Comparison of ENCODE assay signal across 1 cellular context in the genomic region with DNA sequence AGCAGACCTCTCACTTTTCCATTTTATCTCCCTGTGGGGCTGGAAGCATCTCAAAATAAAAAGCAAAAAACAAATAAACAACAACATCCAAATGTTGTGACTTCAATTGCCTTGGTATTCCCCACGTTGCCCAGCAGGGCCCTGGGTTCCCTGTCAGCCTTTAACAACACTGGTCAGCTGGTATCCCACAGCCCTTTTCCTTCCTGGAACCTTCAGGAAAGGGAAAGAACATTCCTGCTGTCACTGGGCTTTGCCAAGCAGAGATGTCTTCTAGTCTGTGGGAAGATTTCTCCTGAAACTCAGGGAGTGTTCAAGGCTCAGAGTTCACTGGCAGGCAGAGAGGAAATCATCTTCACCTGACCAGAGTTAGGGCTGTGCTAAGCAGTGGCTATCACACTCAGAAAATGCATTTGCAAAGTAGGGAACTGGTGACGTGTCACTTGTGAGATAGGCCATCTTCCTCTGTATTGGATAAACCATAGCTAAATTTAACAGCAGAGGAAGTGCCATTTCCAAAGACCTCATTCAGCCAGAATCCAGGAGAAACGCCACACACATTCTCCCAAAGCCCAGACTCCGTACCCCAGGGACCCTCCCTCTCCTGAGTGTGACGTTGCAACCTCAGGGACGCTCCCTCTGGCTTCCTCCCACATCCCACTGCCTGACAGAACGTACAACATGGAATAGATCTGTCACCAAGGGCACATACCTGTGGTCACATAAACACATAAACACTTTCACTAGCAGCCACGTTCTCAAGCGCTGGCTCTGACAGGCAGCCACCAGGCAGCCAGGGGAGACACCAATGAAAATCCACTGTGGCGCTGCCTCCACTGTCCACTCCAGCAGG.
TF ChIP-seq lines count a peak whose summit lies in the region.

No MANE protein-coding gene starts in this region.

TF ChIP-seq in HEK293, 187 proteins besides CTCF, POLR2A, EP300 and RAD21 (continued from another document):
- TF ChIP-seq ZNF184 (tag by site-specific recombination; IDR thresholded peaks at IDR 0.05): no peak
- no peak for TF ChIP-seq ZNF239 (tag by site-specific recombination; IDR thresholded peaks at IDR 0.05)
- TF ChIP-seq ZSCAN30 (tag by site-specific recombination; IDR thresholded peaks at IDR 0.05): no peak
- TF ChIP-seq WT1 (tag by site-specific recombination; IDR thresholded peaks at IDR 0.05): peak; percentile 71
- TF ChIP-seq HOXD13 (CRISPR knock-in tag; IDR thresholded peaks at IDR 0.05; ENCODE audit: borderline replicate concordance): peak; percentile 10; the same call in 1 of the 2 replicates
- TF ChIP-seq ZNF202 (tag by site-specific recombination; IDR thresholded peaks at IDR 0.05; ENCODE audit: borderline replicate concordance): no peak
- no peak for TF ChIP-seq ZNF626 (tag by site-specific recombination; IDR thresholded peaks at IDR 0.05)
- TF ChIP-seq ZBTB10 (tag by site-specific recombination; IDR thresholded peaks at IDR 0.05): no peak
- peak; percentile 66; the same call in 1 of the 2 replicates for TF ChIP-seq ZBTB48 (tag by site-specific recombination; IDR thresholded peaks at IDR 0.05)
- no peak for TF ChIP-seq ZNF2 (tag by site-specific recombination; IDR thresholded peaks at IDR 0.05)
- no peak for TF ChIP-seq ZNF175 (tag by site-specific recombination; IDR thresholded peaks at IDR 0.05)
- no peak for TF ChIP-seq ZNF677 (tag by site-specific recombination; IDR thresholded peaks at IDR 0.05)
- TF ChIP-seq SP2 (tag by site-specific recombination; IDR thresholded peaks at IDR 0.05): peak; percentile 26
- no peak for TF ChIP-seq ZNF274 (IDR thresholded peaks at IDR 0.05; ENCODE audit: low read length)
- TF ChIP-seq ZNF274 (tag by site-specific recombination; IDR thresholded peaks at IDR 0.05; ENCODE audit: borderline replicate concordance): no peak
- TF ChIP-seq, protein P1, sequence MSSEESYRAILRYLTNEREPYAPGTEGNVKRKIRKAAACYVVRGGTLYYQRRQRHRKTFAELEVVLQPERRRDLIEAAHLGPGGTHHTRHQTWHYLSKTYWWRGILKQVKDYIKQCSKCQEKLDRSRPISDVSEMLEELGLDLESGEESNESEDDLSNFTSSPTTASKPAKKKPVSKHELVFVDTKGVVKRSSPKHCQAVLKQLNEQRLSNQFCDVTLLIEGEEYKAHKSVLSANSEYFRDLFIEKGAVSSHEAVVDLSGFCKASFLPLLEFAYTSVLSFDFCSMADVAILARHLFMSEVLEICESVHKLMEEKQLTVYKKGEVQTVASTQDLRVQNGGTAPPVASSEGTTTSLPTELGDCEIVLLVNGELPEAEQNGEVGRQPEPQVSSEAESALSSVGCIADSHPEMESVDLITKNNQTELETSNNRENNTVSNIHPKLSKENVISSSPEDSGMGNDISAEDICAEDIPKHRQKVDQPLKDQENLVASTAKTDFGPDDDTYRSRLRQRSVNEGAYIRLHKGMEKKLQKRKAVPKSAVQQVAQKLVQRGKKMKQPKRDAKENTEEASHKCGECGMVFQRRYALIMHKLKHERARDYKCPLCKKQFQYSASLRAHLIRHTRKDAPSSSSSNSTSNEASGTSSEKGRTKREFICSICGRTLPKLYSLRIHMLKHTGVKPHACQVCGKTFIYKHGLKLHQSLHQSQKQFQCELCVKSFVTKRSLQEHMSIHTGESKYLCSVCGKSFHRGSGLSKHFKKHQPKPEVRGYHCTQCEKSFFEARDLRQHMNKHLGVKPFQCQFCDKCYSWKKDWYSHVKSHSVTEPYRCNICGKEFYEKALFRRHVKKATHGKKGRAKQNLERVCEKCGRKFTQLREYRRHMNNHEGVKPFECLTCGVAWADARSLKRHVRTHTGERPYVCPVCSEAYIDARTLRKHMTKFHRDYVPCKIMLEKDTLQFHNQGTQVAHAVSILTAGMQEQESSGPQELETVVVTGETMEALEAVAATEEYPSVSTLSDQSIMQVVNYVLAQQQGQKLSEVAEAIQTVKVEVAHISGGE (tag by site-specific recombination; conservative IDR thresholded peaks at IDR 0.05; ENCODE audit: low read depth): no peak
- TF ChIP-seq, protein P2, sequence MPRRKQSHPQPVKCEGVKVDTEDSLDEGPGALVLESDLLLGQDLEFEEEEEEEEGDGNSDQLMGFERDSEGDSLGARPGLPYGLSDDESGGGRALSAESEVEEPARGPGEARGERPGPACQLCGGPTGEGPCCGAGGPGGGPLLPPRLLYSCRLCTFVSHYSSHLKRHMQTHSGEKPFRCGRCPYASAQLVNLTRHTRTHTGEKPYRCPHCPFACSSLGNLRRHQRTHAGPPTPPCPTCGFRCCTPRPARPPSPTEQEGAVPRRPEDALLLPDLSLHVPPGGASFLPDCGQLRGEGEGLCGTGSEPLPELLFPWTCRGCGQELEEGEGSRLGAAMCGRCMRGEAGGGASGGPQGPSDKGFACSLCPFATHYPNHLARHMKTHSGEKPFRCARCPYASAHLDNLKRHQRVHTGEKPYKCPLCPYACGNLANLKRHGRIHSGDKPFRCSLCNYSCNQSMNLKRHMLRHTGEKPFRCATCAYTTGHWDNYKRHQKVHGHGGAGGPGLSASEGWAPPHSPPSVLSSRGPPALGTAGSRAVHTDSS (tag by site-specific recombination; IDR thresholded peaks at IDR 0.05): no peak
- TF ChIP-seq ZNF214 (tag by site-specific recombination; IDR thresholded peaks at IDR 0.05; ENCODE audit: borderline replicate concordance): no peak
- peak; percentile 79 for TF ChIP-seq ZNF10 (tag by site-specific recombination; IDR thresholded peaks at IDR 0.05)
- peak; percentile 58 for TF ChIP-seq ZBTB17 (tag by site-specific recombination; IDR thresholded peaks at IDR 0.05)
- TF ChIP-seq ZSCAN4 (tag by site-specific recombination; IDR thresholded peaks at IDR 0.05): no peak
